ENCODE assay signal across 1 cellular context in the genomic region with DNA sequence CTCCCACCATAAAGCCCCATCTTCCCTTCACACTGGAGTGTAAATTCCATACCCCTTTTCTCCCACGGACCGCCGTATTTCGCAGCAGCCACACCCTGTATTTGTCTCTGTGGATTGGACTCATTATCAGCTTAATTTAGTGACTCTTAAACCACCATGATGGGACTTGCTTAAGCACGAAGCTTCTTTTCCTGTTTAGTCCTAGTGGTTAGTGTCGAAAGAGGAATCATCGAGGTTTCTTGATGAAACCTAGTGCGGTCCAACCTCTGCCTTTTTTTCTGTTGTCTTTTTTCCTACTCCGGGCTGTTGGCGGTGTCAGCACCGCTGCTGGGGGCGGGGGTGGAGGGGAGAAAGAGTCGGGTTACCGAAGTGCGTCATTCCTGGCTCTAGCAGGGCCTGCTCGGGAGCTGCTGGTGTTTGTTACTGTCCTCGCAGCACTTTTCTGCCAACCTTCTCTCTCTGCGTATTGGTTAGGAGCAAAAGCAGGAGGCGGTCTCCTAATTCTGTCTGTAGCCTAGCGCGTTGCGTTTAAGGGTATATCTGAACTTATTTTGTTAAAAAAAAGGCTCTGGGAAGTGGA.
TF ChIP-seq lines count a peak whose summit lies in the region.

No MANE protein-coding gene starts in this region.

TF ChIP-seq in SK-N-SH, 30 proteins besides CTCF, POLR2A, EP300 and RAD21 (continued from another document):
- TF ChIP-seq PBX3 (IDR thresholded peaks at IDR 0.05) (peak; percentile 73), YY1 (IDR thresholded peaks at IDR 0.05; ENCODE audit: low read depth) (peak; percentile 41; the same call in 1 of the 2 replicates), SIN3A (IDR thresholded peaks at IDR 0.05; ENCODE audit: borderline replicate concordance, low read depth, low read length) (peak; percentile 73; the same call in 1 of the 2 replicates), FOSL2 (IDR thresholded peaks at IDR 0.05; ENCODE audit: borderline replicate concordance, low read depth) (peak; percentile 43; the same call in 1 of the 2 replicates), GATA2 (CRISPR knock-in tag; IDR thresholded peaks at IDR 0.05) (no peak), FOXJ3 (CRISPR knock-in tag; IDR thresholded peaks at IDR 0.05) (no peak), MXI1 (IDR thresholded peaks at IDR 0.05; ENCODE audit: low read depth, low read length) (peak; percentile 59), SMC3 (IDR thresholded peaks at IDR 0.05; ENCODE audit: low read depth, low read length) (no peak), RCOR1 (IDR thresholded peaks at IDR 0.05; ENCODE audit: low read length) (no peak), USF2 (IDR thresholded peaks at IDR 0.05; ENCODE audit: borderline replicate concordance, low read depth, low read length) (no peak), CHD2 (IDR thresholded peaks at IDR 0.05; ENCODE audit: low read length, partially characterized antibody) (peak; percentile 59), TCF12 (IDR thresholded peaks at IDR 0.05) (peak; percentile 74)
- TF ChIP-seq, protein P1, sequence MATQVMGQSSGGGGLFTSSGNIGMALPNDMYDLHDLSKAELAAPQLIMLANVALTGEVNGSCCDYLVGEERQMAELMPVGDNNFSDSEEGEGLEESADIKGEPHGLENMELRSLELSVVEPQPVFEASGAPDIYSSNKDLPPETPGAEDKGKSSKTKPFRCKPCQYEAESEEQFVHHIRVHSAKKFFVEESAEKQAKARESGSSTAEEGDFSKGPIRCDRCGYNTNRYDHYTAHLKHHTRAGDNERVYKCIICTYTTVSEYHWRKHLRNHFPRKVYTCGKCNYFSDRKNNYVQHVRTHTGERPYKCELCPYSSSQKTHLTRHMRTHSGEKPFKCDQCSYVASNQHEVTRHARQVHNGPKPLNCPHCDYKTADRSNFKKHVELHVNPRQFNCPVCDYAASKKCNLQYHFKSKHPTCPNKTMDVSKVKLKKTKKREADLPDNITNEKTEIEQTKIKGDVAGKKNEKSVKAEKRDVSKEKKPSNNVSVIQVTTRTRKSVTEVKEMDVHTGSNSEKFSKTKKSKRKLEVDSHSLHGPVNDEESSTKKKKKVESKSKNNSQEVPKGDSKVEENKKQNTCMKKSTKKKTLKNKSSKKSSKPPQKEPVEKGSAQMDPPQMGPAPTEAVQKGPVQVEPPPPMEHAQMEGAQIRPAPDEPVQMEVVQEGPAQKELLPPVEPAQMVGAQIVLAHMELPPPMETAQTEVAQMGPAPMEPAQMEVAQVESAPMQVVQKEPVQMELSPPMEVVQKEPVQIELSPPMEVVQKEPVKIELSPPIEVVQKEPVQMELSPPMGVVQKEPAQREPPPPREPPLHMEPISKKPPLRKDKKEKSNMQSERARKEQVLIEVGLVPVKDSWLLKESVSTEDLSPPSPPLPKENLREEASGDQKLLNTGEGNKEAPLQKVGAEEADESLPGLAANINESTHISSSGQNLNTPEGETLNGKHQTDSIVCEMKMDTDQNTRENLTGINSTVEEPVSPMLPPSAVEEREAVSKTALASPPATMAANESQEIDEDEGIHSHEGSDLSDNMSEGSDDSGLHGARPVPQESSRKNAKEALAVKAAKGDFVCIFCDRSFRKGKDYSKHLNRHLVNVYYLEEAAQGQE (IDR thresholded peaks at IDR 0.05; ENCODE audit: low read depth, low read length) = 0 out of 2 replicates have a peak, but pooled peaks have one; percentile 17
